ENCODE assay signal across 8 cellular contexts in the genomic region with DNA sequence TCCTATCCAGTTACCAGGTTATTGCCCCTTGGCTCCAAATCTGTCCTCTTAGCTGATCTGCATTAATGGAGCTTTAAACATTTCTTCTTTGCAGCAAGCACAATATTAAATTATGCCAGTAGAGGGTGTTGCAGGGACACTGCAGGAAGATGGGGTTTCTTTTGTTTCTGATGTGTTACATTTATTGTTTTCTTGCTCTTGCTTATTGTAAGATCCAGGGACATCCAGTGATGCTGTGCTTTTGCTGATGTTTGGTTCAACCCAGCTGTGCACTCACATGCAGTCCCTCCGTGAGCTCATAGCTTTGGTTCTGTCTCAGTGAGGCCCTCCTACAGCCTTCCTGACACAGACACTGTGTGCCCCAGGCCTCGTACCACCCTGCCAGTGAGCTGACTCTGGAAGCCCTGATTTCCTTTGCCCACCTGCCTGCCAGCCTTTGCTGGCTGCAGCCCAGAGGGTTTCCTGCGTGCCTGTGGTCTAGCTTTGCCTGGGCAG.
DNase-seq lines count a peak whose midpoint lies in the region; ATAC-seq, FAIRE-seq and TF ChIP-seq lines count a peak whose summit lies in the region.

No MANE protein-coding gene starts in this region.

- no peaks in the 10 kb centered on the region for H3K36me3 Mint-ChIP-seq in HFFc6 (ENCODE audit: low read depth)

- SMC1A ChIA-PET in GM12878 (lab: Charles Lee; ENCODE audit: uncharacterized antibody, unreplicated experiment): interaction anchor here (0.6 to 2.4 kb wide), 21 partner anchors 19 to 1518 kb away, joined by 3 to 52 read pairs (median 4); partner anchors contain the start of gene MRPS14

- peak; percentile 91 for TF ChIP-seq RAD21 in GM12878 (IDR thresholded peaks at IDR 0.05; ENCODE audit: insufficient read depth, low read depth, low read length)

- no peaks in the 10 kb centered on the region for H3K27me3 Mint-ChIP-seq in HFFc6 (ENCODE audit: insufficient read depth)

- no peak for TF ChIP-seq POLR2A in GM12878 (IDR thresholded peaks at IDR 0.05; ENCODE audit: low read depth, low read length)

- TF ChIP-seq EP300 in GM12878 (IDR thresholded peaks at IDR 0.05; ENCODE audit: borderline replicate concordance in 1 of 2, control insufficient read depth in 1 of 2, low read depth in 2 of 2, low read length in 2 of 2): no peak

- H3K36me3 ChIP-seq in GM12878 (ENCODE audit: control insufficient read depth in 2 of 2, insufficient read depth in 2 of 2, low read length in 1 of 2) (peaks cover 0 to 6% of the 10 kb centered on the region in 2 experiments; a peak in 2 of 4 replicates), hepatocyte (replicated peaks; ENCODE audit: insufficient read depth, low read depth) (no peaks in the 10 kb centered on the region)

- intact Hi-C loops in GM12878 (cut with micrococcal nuclease; ENCODE audit: unreplicated experiment) (loop anchor here (1.0 to 10.0 kb wide), 2 partner anchors 464 to 732 kb away; partner anchors contain the start of gene CACYBP), sciatic nerve (cut with DNase I) (loop anchor here (5.0 kb wide), 1 partner anchor 465 kb away; no protein-coding TSS in a partner anchor)

- POLR2A ChIA-PET in GM12878 (lab: Charles Lee): no interaction called here

- DNase-seq in DMS153 treated with DMSO at 0.1 percent for 48 hours (lab: John Stamatoyannopoulos, UW; ENCODE audit: unreplicated experiment) (peak; percentile 72), HFFc6 (peak; percentile 56), NCI-H526 (lab: John Stamatoyannopoulos, UW) (peak; percentile 71 to 90), GM12878 (ENCODE audit: low read depth, low spot score) (peak; percentile 11), hepatocyte (ENCODE audit: low spot score) (peak; percentile 54), sciatic nerve (ENCODE audit: low spot score) (no peak)

- CTCF ChIA-PET in GM12878 (lab: Yijun Ruan, JAX): interaction anchor here (0.5 to 2.7 kb wide), 38 partner anchors 8 to 1520 kb away, joined by 3 to 91 read pairs (median 4); partner anchors contain the start of gene GPR52

- no TSS peak for BruUV-seq in GM12878 (replicated peaks; lab: Mats Ljungman, UMichigan)

- H2AFZ ChIP-seq in GM12878 (ENCODE audit: control insufficient read depth, low read depth, low read length) (no peak overlapping the region), hepatocyte (no peak overlapping the region)

- ATAC-seq in GM12878 (peak; percentile 81), sciatic nerve (peak; percentile 93), GM19452 (IDR thresholded peaks at IDR 0.05; ENCODE audit: unreplicated experiment) (no peak), HG03045 (IDR thresholded peaks at IDR 0.05; ENCODE audit: unreplicated experiment) (no peak)

- H3K27me3 ChIP-seq in GM12878 (replicated peaks in 1 of 2; ENCODE audit: control insufficient read depth in 2 of 2, insufficient read depth in 2 of 2, low read length in 1 of 2) (no peaks in the 10 kb centered on the region), hepatocyte (no peaks in the 10 kb centered on the region)

- H3K9me3 ChIP-seq in GM12878 (replicated peaks; ENCODE audit: control insufficient read depth, insufficient read depth, low read length) (no peaks in the 10 kb centered on the region), hepatocyte (ENCODE audit: low read depth) (no peaks in the 10 kb centered on the region)

- no peak overlapping the region; the same call in 1 of the 2 replicates for H3K4me3 Mint-ChIP-seq in HFFc6

- H3K4me3 ChIP-seq in GM12878 (no peak overlapping the region), hepatocyte (no peak overlapping the region)

- H3K4me1 Mint-ChIP-seq in HFFc6 (ENCODE audit: low read depth): peaks cover 13% of the 10 kb centered on the region; the same call in 1 of the 2 replicates

- H3K9me2 ChIP-seq in hepatocyte (replicated peaks; ENCODE audit: insufficient read depth): no peaks in the 10 kb centered on the region

- no peak overlapping the region for H3K27ac ChIP-seq in GM12878 (ENCODE audit: control insufficient read depth, insufficient read depth)
- H3K27ac ChIP-seq in hepatocyte: no peak overlapping the region

- H3K4me2 ChIP-seq in GM12878 (ENCODE audit: control insufficient read depth, insufficient read depth): no peak overlapping the region
- no peak overlapping the region for H3K4me2 ChIP-seq in hepatocyte

- WGBS in GM12878 (ENCODE audit: insufficient coverage, insufficient replicate concordance, low lambda C conversion rate, missing lambda C conversion rate): 58% methylated on average over 3 of the region's 3 CpGs
- 72% methylated on average over 3 of the region's 3 CpGs for WGBS in hepatocyte (ENCODE audit: low lambda C conversion rate, missing lambda C conversion rate)

- no peaks in the 10 kb centered on the region for H3K9me3 Mint-ChIP-seq in HFFc6

- H3K9ac ChIP-seq in GM12878 (ENCODE audit: control insufficient read depth, insufficient read depth, low read length): no peak overlapping the region

- TF ChIP-seq CTCF in HFFc6 (IDR thresholded peaks at IDR 0.05): peak; percentile 88
- peak; percentile 67 to 81 (median 77); a peak in 5 of 6 replicates for TF ChIP-seq CTCF in GM12878 (IDR thresholded peaks at IDR 0.05 in 2 of 3, conservative IDR thresholded peaks at IDR 0.05 in 1 of 3; ENCODE audit: control insufficient read depth in 2 of 3, extremely low read depth in 1 of 3, insufficient read depth in 1 of 3, low read depth in 3 of 3, low read length in 3 of 3)
- TF ChIP-seq CTCF in hepatocyte (IDR thresholded peaks at IDR 0.05; ENCODE audit: poor library complexity): peak; percentile 78

- H3K79me2 ChIP-seq in GM12878 (ENCODE audit: control insufficient read depth, insufficient read depth, low read length) (no peaks in the 10 kb centered on the region), hepatocyte (no peaks in the 10 kb centered on the region)

- no peak overlapping the region; the same call in 1 of the 2 replicates for H3K27ac Mint-ChIP-seq in HFFc6

- in situ Hi-C loops in GM12878 (cut with MboI): loop anchor here (5.0 to 10.0 kb wide), 2 partner anchors 475 to 732 kb away; partner anchors contain the start of gene CACYBP

- RAD21 ChIA-PET in GM12878 (lab: Charles Lee; ENCODE audit: unreplicated experiment): interaction anchor here (0.6 to 2.2 kb wide), 19 partner anchors 8 to 884 kb away, joined by 3 to 48 read pairs (median 3); no protein-coding TSS in a partner anchor

- H3K4me1 ChIP-seq in GM12878 (ENCODE audit: control insufficient read depth, insufficient read depth, low read length): no peaks in the 10 kb centered on the region
- peaks cover 3% of the 10 kb centered on the region for H3K4me1 ChIP-seq in hepatocyte (ENCODE audit: insufficient read depth)

- no peaks in the 10 kb centered on the region; the same call in 1 of the 2 replicates for H4K20me1 ChIP-seq in GM12878 (ENCODE audit: control insufficient read depth, insufficient read depth)
- no peaks in the 10 kb centered on the region for H4K20me1 ChIP-seq in hepatocyte (ENCODE audit: insufficient read depth, poor library complexity, severe bottlenecking)

- FAIRE-seq in GM12878 (lab: Jason Lieb, UNC): peak; percentile 49

TF ChIP-seq in GM12878, 131 proteins besides CTCF, POLR2A, EP300 and RAD21:
- TF ChIP-seq SMC3 (IDR thresholded peaks at IDR 0.05; ENCODE audit: borderline replicate concordance, low read length) (peak; percentile 70; the same call in 1 of the 2 replicates), ZBTB11 (CRISPR knock-in tag; IDR thresholded peaks at IDR 0.05) (no peak)

Comparison
In these comparisons a context has a peak if more than half of its experiments do, and no peak if none do; other contexts are left out.
1. ATAC-seq: peak in GM12878 (single experiment) and sciatic nerve (single experiment); none in GM19452 (single experiment) and HG03045 (single experiment).
2. Peak in every context shown above with its lines, with median percentiles within 50 percentile points of each other: CTCF ChIP-seq.